In the genomic region with DNA sequence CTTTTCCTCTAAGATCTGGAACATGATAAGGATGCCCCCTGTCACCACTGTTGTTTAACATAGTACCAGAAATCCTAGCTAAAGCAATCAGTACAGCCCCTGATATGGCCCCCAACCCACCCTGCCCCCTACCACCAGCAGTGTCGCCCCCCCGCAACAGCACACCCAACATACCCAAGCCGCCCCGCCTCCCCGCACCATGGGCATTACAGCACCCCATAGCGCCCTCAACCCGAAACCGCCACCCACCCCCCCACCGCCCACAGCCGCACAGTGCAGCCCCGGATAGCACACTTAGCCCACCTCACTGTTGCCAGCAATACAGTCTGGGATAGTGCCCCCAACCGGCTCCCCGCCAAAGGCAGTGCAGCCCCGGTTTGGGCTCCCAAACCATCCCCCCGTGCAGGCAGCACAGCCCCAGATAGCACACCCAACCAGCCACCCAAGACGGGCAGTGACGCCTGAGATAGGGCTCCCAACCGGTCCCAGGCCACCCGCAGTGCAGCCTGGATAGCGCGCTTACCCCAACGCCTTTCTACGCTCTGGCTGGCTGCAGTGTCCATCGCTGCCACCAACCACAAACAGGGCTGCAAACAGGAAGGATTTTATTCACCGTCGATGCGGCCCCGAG, we compare ENCODE assay signal across 9 cellular contexts. TPM values are rescaled to one million over a fixed set of nuclear protein-coding genes. Genes with fewer than 3 reads are reported as not detected.
A peak's percentile ranks its signal among the peaks of the same experiment; 100 is the strongest.
DNase-seq lines count a peak whose midpoint lies in the region; ATAC-seq and TF ChIP-seq lines count a peak whose summit lies in the region.
"Not testable (repeated sequence)": the region's sequence is repeated elsewhere in the genome, so short reads cannot be mapped to it uniquely, and the experiment has no call there.
"Had no signal": no experiment of that assay in that cellular context is flagged by ENCODE, and none has a peak within 500 bp of the region (broad histone marks: within the 10 kb centered on the region; RNA-seq: fewer than 3 reads in every experiment).

No MANE protein-coding gene starts in this region.

- not testable (repeated sequence) for TF ChIP-seq POLR2A in adrenal gland (IDR thresholded peaks at IDR 0.05); erythroblast (IDR thresholded peaks at IDR 0.05; ENCODE audit: low read length); transverse colon (IDR thresholded peaks at IDR 0.05)

- CTCF ChIA-PET in T-cell (lab: Charles Lee): not testable (repeated sequence)

- H4K20me1 ChIP-seq in DOHH2 (ENCODE audit: control insufficient read depth, insufficient read depth, low read depth, low read length): not testable (repeated sequence)

- DNase-seq in T-cell: peak in 11 of 34 experiments; percentile 3 to 32 (median 9)
- peak in 2 of 7 donors; percentile 46 to 55 for DNase-seq in adrenal gland
- DNase-seq in erythroblast (lab: John Stamatoyannopoulos, UW): peak; percentile 76 to 83
- peak in 1 of 2 donors; percentile 33 for DNase-seq in left colon
- DNase-seq in osteocyte (ENCODE audit: extremely low spot score, unreplicated experiment); transverse colon: not testable (repeated sequence)

- H3K9me2 ChIP-seq in DOHH2 (replicated peaks; ENCODE audit: control insufficient read depth, low read length): not testable (repeated sequence)

- H3K4me3 ChIP-seq in DOHH2 (ENCODE audit: low read length) (peak overlapping the region; percentile 86), adrenal gland (peak overlapping the region; percentile 71 to 97 (median 78)), transverse colon (peak overlapping the region; percentile 46 to 98 (median 86))

- peak; percentile 14 for TF ChIP-seq CTCF in DOHH2 (IDR thresholded peaks at IDR 0.05; ENCODE audit: low read depth, low read length, poor library complexity, severe bottlenecking)
- TF ChIP-seq CTCF in adrenal gland (IDR thresholded peaks at IDR 0.05); osteocyte (IDR thresholded peaks at IDR 0.05); transverse colon (IDR thresholded peaks at IDR 0.05): not testable (repeated sequence)

- H3K4me3 Mint-ChIP-seq in T-cell (peak overlapping the region; percentile 85 to 94 (median 86)), osteocyte (ENCODE audit: unreplicated experiment) (peak overlapping the region; percentile 84)

- not testable (repeated sequence) for H3K27me3 ChIP-seq in DOHH2 (ENCODE audit: control insufficient read depth, low read length); adrenal gland; transverse colon

- not testable (repeated sequence) for H3K36me3 ChIP-seq in DOHH2 (ENCODE audit: control insufficient read depth, low read length); adrenal gland (replicated peaks in 1 of 2); transverse colon
- peaks cover 10% of the 10 kb centered on the region; the same call in 1 of the 2 replicates for H3K36me3 ChIP-seq in KOPT-K1 (ENCODE audit: insufficient read depth, low read length)

- H3K4me1 ChIP-seq in DOHH2 (ENCODE audit: control insufficient read depth, low read length): peaks cover 18% of the 10 kb centered on the region
- not testable (repeated sequence) for H3K4me1 ChIP-seq in adrenal gland (replicated peaks in 1 of 2); transverse colon

- not testable (repeated sequence) for H3K9me3 ChIP-seq in DOHH2 (ENCODE audit: control insufficient read depth, insufficient read depth, low read length); KOPT-K1 (ENCODE audit: insufficient read depth, low read length, poor library complexity, severe bottlenecking); adrenal gland (replicated peaks in 1 of 3); transverse colon

- H3K27me3 Mint-ChIP-seq in T-cell; osteocyte (ENCODE audit: unreplicated experiment): not testable (repeated sequence)

- H3F3A ChIP-seq in DOHH2 (ENCODE audit: control insufficient read depth, insufficient read depth): not testable (repeated sequence)

- peaks cover 10% of the 10 kb centered on the region for H3K36me3 Mint-ChIP-seq in T-cell
- not testable (repeated sequence) for H3K36me3 Mint-ChIP-seq in osteocyte (ENCODE audit: unreplicated experiment)

- not testable (repeated sequence) for H3K9me3 Mint-ChIP-seq in T-cell; osteocyte (ENCODE audit: unreplicated experiment)

- in situ Hi-C loops in transverse colon (cut with MboI; ENCODE audit: low pct_ligation_motif_present in 1 of 4, low pct_unique_long_range_greater_than_20kb in 1 of 4, low sequenced_read_pairs in 3 of 4): not testable (repeated sequence)

- intact Hi-C loops in adrenal gland (cut with DNase I); left colon (cut with DNase I, micrococcal nuclease); transverse colon (cut with DNase I; ENCODE audit: low total_unique reads): not testable (repeated sequence)

- H3K27ac Mint-ChIP-seq in T-cell (peak overlapping the region; percentile 36 to 79), osteocyte (ENCODE audit: unreplicated experiment) (peak overlapping the region; percentile 66)

- POLR2A ChIA-PET in T-cell (lab: Charles Lee): not testable (repeated sequence)

- not testable (repeated sequence) for TF ChIP-seq EP300 in transverse colon (IDR thresholded peaks at IDR 0.05; ENCODE audit: low read depth)

- H3K4me2 ChIP-seq in DOHH2 (ENCODE audit: low read length): peak overlapping the region; percentile 76

- ATAC-seq in T-cell (replicated peaks in 1 of 4) (peak in 2 of 4 experiments; percentile 30 to 36), left colon (peak; percentile 28)

- peak overlapping the region; percentile 50 for H3K27ac ChIP-seq in DOHH2 (ENCODE audit: low read depth, low read length)
- peak overlapping the region; percentile 64 for H3K27ac ChIP-seq in KOPT-K1 (ENCODE audit: low read depth, low read length, poor library complexity, severe bottlenecking)
- peak overlapping the region in 3 of 5 donors; percentile 57 to 84 (median 71) for H3K27ac ChIP-seq in adrenal gland
- H3K27ac ChIP-seq in transverse colon: peak overlapping the region; percentile 86 to 90 (median 87)

- H3K4me1 Mint-ChIP-seq in T-cell (peaks cover 23 to 38% (median 35%) of the 10 kb centered on the region in 3 donors), osteocyte (ENCODE audit: unreplicated experiment) (peaks cover 15% of the 10 kb centered on the region)

- peaks cover 70% of the 10 kb centered on the region for H3K79me2 ChIP-seq in DOHH2 (ENCODE audit: control insufficient read depth, low read length)

- 0 to 2% (median 1%) methylated on average over 4 to 28 of the region's 28 CpGs; no CpG with 5 or more reads in 1 of the 4 donors for WGBS in adrenal gland, 4 donors
- 0% methylated on average over 7 of the region's 28 CpGs; no CpG with 5 or more reads in 1 of the 2 donors for WGBS in transverse colon (ENCODE audit: low coverage in 1 of 2), 2 donors

RNA-seq across cellular contexts. Expression of gene VPREB1, which starts 52.7 kb away (rescaled TPM):
- total RNA-seq in T-cell (not detected), adrenal gland (not detected), left colon (not detected), osteocyte (not detected in 2 replicates), transverse colon (not detected)
- polyA plus RNA-seq in adrenal gland: not detected
- total RNA-seq: posterior vena cava had no signal
